10 cellular contexts compared by ENCODE assay signal in genomic region chr6:13261464-13261994, GRCh38.
DNase-seq lines count a peak whose midpoint lies in the region; ATAC-seq, FAIRE-seq and TF ChIP-seq lines count a peak whose summit lies in the region.
"Had no signal": no experiment of that assay in that cellular context is flagged by ENCODE, and none has a peak within 500 bp of the region (broad histone marks: within the 10 kb centered on the region; RNA-seq: fewer than 3 reads in every experiment).

No MANE protein-coding gene starts in this region.

- POLR2A ChIA-PET in GM12878 (lab: Charles Lee), result interaction anchor here (1.0 to 3.3 kb wide), 5 partner anchors 10 to 41 kb away, joined by 3 to 26 read pairs (median 12); no protein-coding TSS in a partner anchor

- H3K9me3 ChIP-seq in GM12878 (replicated peaks; ENCODE audit: control insufficient read depth, insufficient read depth, low read length) (peaks cover 6% of the 10 kb centered on the region), tibial nerve (no peaks in the 10 kb centered on the region)

- TF ChIP-seq CTCF in GM12865 (IDR thresholded peaks at IDR 0.05; ENCODE audit: insufficient read depth, low read depth, low read length, missing control alignments) (no peak), GM12878 (IDR thresholded peaks at IDR 0.05 in 2 of 3, conservative IDR thresholded peaks at IDR 0.05 in 1 of 3; ENCODE audit: control insufficient read depth in 2 of 3, extremely low read depth in 1 of 3, insufficient read depth in 1 of 3, low read depth in 3 of 3, low read length in 3 of 3) (no peak), tibial nerve (IDR thresholded peaks at IDR 0.05) (no peak)

- H3K4me1 ChIP-seq in GM12878 (ENCODE audit: control insufficient read depth, insufficient read depth, low read length) (peaks cover 59% of the 10 kb centered on the region), tibial nerve (peaks cover 0 to 6% (median 0%) of the 10 kb centered on the region in 4 donors)

- no TSS peak for BruUV-seq in GM12878 (replicated peaks; lab: Mats Ljungman, UMichigan)

- peak in 1 of 2 experiments; percentile 63; a peak in 1 of 4 replicates for TF ChIP-seq EP300 in GM12878 (IDR thresholded peaks at IDR 0.05; ENCODE audit: borderline replicate concordance in 1 of 2, control insufficient read depth in 1 of 2, low read depth in 2 of 2, low read length in 2 of 2)
- TF ChIP-seq EP300 in tibial nerve (IDR thresholded peaks at IDR 0.05), result peak in 1 of 2 donors; percentile 67

- H3K4me3 ChIP-seq in GM12865 (ENCODE audit: low read depth, low read length) (no peak overlapping the region), GM12878 (peak overlapping the region; percentile 52; the same call in 1 of the 2 replicates), tibial nerve (no peak overlapping the region)
- H3K4me3 ChIP-seq: SK-N-MC had no signal

- H4K20me1 ChIP-seq in GM12878 (ENCODE audit: control insufficient read depth, insufficient read depth), result no peaks in the 10 kb centered on the region

- peak overlapping the region; percentile 50 for H3K27ac ChIP-seq in GM12878 (ENCODE audit: control insufficient read depth, insufficient read depth)
- H3K27ac ChIP-seq in tibial nerve, result no peak overlapping the region
- H3K27ac ChIP-seq: SK-N-MC had no signal

- DNase-seq in GM12865 (ENCODE audit: low read depth), result peak; percentile 80
- peak; percentile 80 for DNase-seq in GM12878 (ENCODE audit: low read depth, low spot score)
- DNase-seq in amniotic stem cell (lab: John Stamatoyannopoulos, UW), result no peak
- no peak for DNase-seq in NCI-H510A (lab: John Stamatoyannopoulos, UW)
- no peak for DNase-seq in tibial nerve (ENCODE audit: low spot score in 2 of 2)
- no peak for DNase-seq in NCI-H2107 treated with DMSO at 0.1 percent for 48 hours (lab: John Stamatoyannopoulos, UW; ENCODE audit: unreplicated experiment)

- no peaks in the 10 kb centered on the region for H3K36me3 ChIP-seq in GM12878 (ENCODE audit: control insufficient read depth in 2 of 2, insufficient read depth in 2 of 2, low read length in 1 of 2)
- H3K36me3 ChIP-seq in tibial nerve, result peaks cover 0 to 6% (median 0%) of the 10 kb centered on the region in 3 donors

- TF ChIP-seq POLR2A in GM12878 (IDR thresholded peaks at IDR 0.05; ENCODE audit: low read depth, low read length) (peak; percentile 7; the same call in 1 of the 2 replicates), tibial nerve (IDR thresholded peaks at IDR 0.05) (no peak)

- H2AFZ ChIP-seq in GM12878 (ENCODE audit: control insufficient read depth, low read depth, low read length), result peak overlapping the region; percentile 66

- SMC1A ChIA-PET in GM12878 (lab: Charles Lee; ENCODE audit: uncharacterized antibody, unreplicated experiment), result interaction anchor here (0.9 to 6.6 kb wide), 12 partner anchors 8 to 168 kb away, joined by 3 to 81 read pairs (median 4); no protein-coding TSS in a partner anchor

- ATAC-seq in GM21381 (IDR thresholded peaks at IDR 0.05; ENCODE audit: unreplicated experiment) (peak; percentile 57), HG03457 (IDR thresholded peaks at IDR 0.05; ENCODE audit: unreplicated experiment) (peak; percentile 60), GM12878 (peak; percentile 57)
- ATAC-seq: stimulated activated effector memory CD8-positive, alpha-beta T cell treated with anti-CD3 and anti-CD28 coated beads, Interleukin-12 subunit alpha, Interleukin-12 subunit beta, amount 100 ng/mL, for 72 hours had no signal

- CTCF ChIA-PET in GM12878 (lab: Yijun Ruan, JAX), result interaction anchor here (0.9 to 5.2 kb wide), 5 partner anchors 11 to 69 kb away, joined by 3 to 45 read pairs (median 14); no protein-coding TSS in a partner anchor

- no peak; the same call in 1 of the 2 replicates for TF ChIP-seq RAD21 in GM12878 (IDR thresholded peaks at IDR 0.05; ENCODE audit: insufficient read depth, low read depth, low read length)

- peak overlapping the region; percentile 38 for H3K9ac ChIP-seq in GM12878 (ENCODE audit: control insufficient read depth, insufficient read depth, low read length)

- peak overlapping the region; percentile 96 for H3K4me2 ChIP-seq in GM12878 (ENCODE audit: control insufficient read depth, insufficient read depth)

- H3K27me3 ChIP-seq in GM12878 (replicated peaks in 1 of 2; ENCODE audit: control insufficient read depth in 2 of 2, insufficient read depth in 2 of 2, low read length in 1 of 2) (no peaks in the 10 kb centered on the region), tibial nerve (no peaks in the 10 kb centered on the region)

- WGBS in GM12878 (ENCODE audit: insufficient coverage, insufficient replicate concordance, low lambda C conversion rate, missing lambda C conversion rate), result 0% methylated on average over 1 of the region's 1 CpG
- 56 to 63% methylated on average over 1 of the region's 1 CpG for WGBS in tibial nerve, 2 donors

- in situ Hi-C loops in GM12878 (cut with MboI), result no loop called here

- intact Hi-C loops in GM12878 (cut with micrococcal nuclease; ENCODE audit: unreplicated experiment), result no loop called here

- no peaks in the 10 kb centered on the region for H3K79me2 ChIP-seq in GM12878 (ENCODE audit: control insufficient read depth, insufficient read depth, low read length)

- peak; percentile 78 for FAIRE-seq in GM12878 (lab: Jason Lieb, UNC)

- RAD21 ChIA-PET in GM12878 (lab: Charles Lee; ENCODE audit: unreplicated experiment), result interaction anchor here (0.8 to 5.0 kb wide), 12 partner anchors 11 to 167 kb away, joined by 3 to 116 read pairs (median 4); no protein-coding TSS in a partner anchor

TF ChIP-seq in GM12878, 131 proteins besides CTCF, POLR2A, EP300 and RAD21 (continues in another document):
- no peak for TF ChIP-seq TCF7 (IDR thresholded peaks at IDR 0.05; ENCODE audit: borderline replicate concordance)
- peak; percentile 95 for TF ChIP-seq SPI1 (IDR thresholded peaks at IDR 0.05; ENCODE audit: borderline replicate concordance, insufficient read depth, low read depth, low read length)
- TF ChIP-seq DPF2 (IDR thresholded peaks at IDR 0.05), result peak; percentile 89
- TF ChIP-seq ZNF274 (IDR thresholded peaks at IDR 0.05; ENCODE audit: insufficient read depth, insufficient read length), result no peak
- TF ChIP-seq IKZF1 (conservative IDR thresholded peaks at IDR 0.05), result peak; percentile 91
- no peak for TF ChIP-seq ELK1 (IDR thresholded peaks at IDR 0.05; ENCODE audit: low read depth, low read length)
- TF ChIP-seq CHD4 (IDR thresholded peaks at IDR 0.05), result no peak
- no peak for TF ChIP-seq YBX1 (IDR thresholded peaks at IDR 0.05)
- no peak for TF ChIP-seq SMAD5 (IDR thresholded peaks at IDR 0.05; ENCODE audit: low read depth)
- peak; percentile 56; the same call in 1 of the 2 replicates for TF ChIP-seq TCF12 (IDR thresholded peaks at IDR 0.05; ENCODE audit: low read depth, low read length)
- TF ChIP-seq ETV6 (conservative IDR thresholded peaks at IDR 0.05 in 1 of 2, IDR thresholded peaks at IDR 0.05 in 1 of 2; ENCODE audit: borderline replicate concordance in 1 of 2, low read depth in 1 of 2), result peak in 1 of 2 experiments; percentile 95; a peak in 2 of 4 replicates
- peak; percentile 80 for TF ChIP-seq NFIC (IDR thresholded peaks at IDR 0.05; ENCODE audit: low read depth, low read length)
- TF ChIP-seq SMC3 (IDR thresholded peaks at IDR 0.05; ENCODE audit: borderline replicate concordance, low read length), result no peak
- no peak for TF ChIP-seq RAD51 (IDR thresholded peaks at IDR 0.05)
- peak; percentile 1; the same call in 1 of the 2 replicates for TF ChIP-seq BCL11A (IDR thresholded peaks at IDR 0.05; ENCODE audit: low read depth, low read length)
- TF ChIP-seq GATAD2B (conservative IDR thresholded peaks at IDR 0.05; ENCODE audit: low read depth), result peak; percentile 60; the same call in 1 of the 2 replicates
- TF ChIP-seq POLR2AphosphoS5 (IDR thresholded peaks at IDR 0.05; ENCODE audit: low read length), result no peak
- peak; percentile 59; the same call in 1 of the 2 replicates for TF ChIP-seq HDGF (IDR thresholded peaks at IDR 0.05)
- no peak for TF ChIP-seq SREBF2 (IDR thresholded peaks at IDR 0.05; ENCODE audit: low read length)
- no peak for TF ChIP-seq SIN3A (IDR thresholded peaks at IDR 0.05; ENCODE audit: low read depth, low read length)
- TF ChIP-seq PKNOX1 (IDR thresholded peaks at IDR 0.05), result peak; percentile 80
- peak; percentile 92 to 94 for TF ChIP-seq IKZF2 (IDR thresholded peaks at IDR 0.05)
- TF ChIP-seq RFX5 (IDR thresholded peaks at IDR 0.05; ENCODE audit: low read depth, low read length), result no peak
- TF ChIP-seq ZZZ3 (IDR thresholded peaks at IDR 0.05; ENCODE audit: control insufficient read depth, insufficient read length, low read depth), result no peak

Comparison
In these comparisons a context has a peak if more than half of its experiments do, and no peak if none do; other contexts are left out.
1. DNase-seq: peak in GM12865 (single experiment) and GM12878 (single experiment); none in amniotic stem cell (single experiment), NCI-H510A (single experiment), tibial nerve (0 of 2) and NCI-H2107 treated with DMSO at 0.1 percent for 48 hours (single experiment).
2. Peak in every context shown above with its lines, with median percentiles within 50 percentile points of each other: ATAC-seq.